In the genomic region with DNA sequence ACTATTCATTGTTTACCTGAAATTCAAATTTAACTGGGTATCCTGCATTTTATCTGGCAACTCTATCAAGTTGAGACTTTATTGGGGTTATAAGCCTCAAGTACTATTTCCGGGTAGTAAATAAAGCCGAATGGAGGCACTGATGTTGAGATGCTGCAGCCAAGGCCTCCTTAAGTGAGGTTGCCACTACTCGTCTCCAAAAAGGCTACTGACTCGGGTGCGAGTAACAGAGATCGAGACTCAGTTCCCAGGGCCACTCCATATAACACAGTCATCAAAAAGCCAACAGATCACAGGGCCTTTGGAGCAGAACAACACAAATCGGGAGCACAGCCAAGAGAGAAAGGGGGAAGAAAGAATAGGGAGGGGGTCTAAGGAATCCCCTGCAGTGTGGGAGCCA, we compare ENCODE assay signal across 8 cellular contexts. TPM values are rescaled to one million over a fixed set of nuclear protein-coding genes. Genes with fewer than 3 reads are reported as not detected.
DNase-seq lines count a peak whose midpoint lies in the region; ATAC-seq, FAIRE-seq and TF ChIP-seq lines count a peak whose summit lies in the region.

No MANE protein-coding gene starts in this region.

- H3K4me1 ChIP-seq in astrocyte (ENCODE audit: insufficient read depth, low read length) = peaks cover 17% of the 10 kb centered on the region

- no peaks in the 10 kb centered on the region for H3K27me3 ChIP-seq in astrocyte (ENCODE audit: insufficient read depth, low read length)

- DNase-seq in AG08395 (ENCODE audit: low spot score) = peak; percentile 12
- peak; percentile 39 for DNase-seq in HT-29 (ENCODE audit: low spot score)
- DNase-seq in astrocyte (ENCODE audit: low read depth) = no peak
- peak; percentile 19 for DNase-seq in iris pigment epithelial cell (ENCODE audit: low read depth)
- peak in 1 of 49 donors; percentile 29 for DNase-seq in substantia nigra (lab: John Stamatoyannopoulos, UW)
- DNase-seq in medulla oblongata (ENCODE audit: extremely low spot score) = no peak

- FAIRE-seq in astrocyte (lab: Jason Lieb, UNC) = no peak

- H3K9me3 ChIP-seq in astrocyte (ENCODE audit: insufficient read depth, low read depth, low read length) = no peaks in the 10 kb centered on the region

- H3K36me3 ChIP-seq in astrocyte (ENCODE audit: insufficient read depth, low read length) = peaks cover 28% of the 10 kb centered on the region

- ATAC-seq in HG02678 (IDR thresholded peaks at IDR 0.05; ENCODE audit: unreplicated experiment) (no peak), HG02610 (IDR thresholded peaks at IDR 0.05; ENCODE audit: unreplicated experiment) (no peak)

- H3K9ac ChIP-seq in astrocyte (ENCODE audit: low read length) = peak overlapping the region; percentile 100

- H4K20me1 ChIP-seq in astrocyte (ENCODE audit: insufficient read depth, low read length) = peaks cover 47% of the 10 kb centered on the region

- H3K36me3 Mint-ChIP-seq in astrocyte (ENCODE audit: low read depth, unreplicated experiment) = peaks cover 10% of the 10 kb centered on the region

- H3K79me2 ChIP-seq in astrocyte (ENCODE audit: insufficient read depth, low read length) = peaks cover 75% of the 10 kb centered on the region

- peak overlapping the region; percentile 94 for H3K4me2 ChIP-seq in astrocyte (ENCODE audit: low read length)

- H3K27me3 Mint-ChIP-seq in astrocyte (ENCODE audit: low read depth, unreplicated experiment) = no peaks in the 10 kb centered on the region

- H3K4me3 ChIP-seq in astrocyte (ENCODE audit: insufficient read depth, low read depth, low read length) = peak overlapping the region; percentile 99

- H3K27ac ChIP-seq in astrocyte (ENCODE audit: low read depth, low read length) (peak overlapping the region; percentile 98), substantia nigra (ENCODE audit: low read depth, low read length, poor library complexity, severe bottlenecking) (peak overlapping the region; percentile 87)

- H3K4me3 Mint-ChIP-seq in astrocyte (ENCODE audit: unreplicated experiment) = peak overlapping the region; percentile 100

- peak overlapping the region; percentile 100 for H3K27ac Mint-ChIP-seq in astrocyte (ENCODE audit: unreplicated experiment)

- H2AFZ ChIP-seq in astrocyte (ENCODE audit: low read depth, low read length) = peak overlapping the region; percentile 90

- no peaks in the 10 kb centered on the region for H3K9me3 Mint-ChIP-seq in astrocyte (ENCODE audit: unreplicated experiment)

- H3K4me1 Mint-ChIP-seq in astrocyte (ENCODE audit: low read depth, unreplicated experiment) = peaks cover 30% of the 10 kb centered on the region

- no peak for TF ChIP-seq CTCF in astrocyte (IDR thresholded peaks at IDR 0.05; ENCODE audit: insufficient read depth, low read depth, low read length)

RNA-seq across cellular contexts. Expression of gene COPA, which starts 0.5 kb away (rescaled TPM):
- total RNA-seq in HT-29 (2014; rRNA removed; shearing (Covaris generic)) = 73.9 and 74.3 TPM in 2 replicates
- total RNA-seq in astrocyte = 281 and 305 TPM in 2 replicates

RNA-seq across cellular contexts. Expression of gene NCSTN, which starts 0.7 kb away (rescaled TPM):
- 26.0 and 30.9 TPM in 2 replicates for total RNA-seq in HT-29 (2014; rRNA removed; shearing (Covaris generic))
- 171 and 187 TPM in 2 replicates for total RNA-seq in astrocyte

RNA-seq across cellular contexts. Expression of gene NHLH1, which starts 24.4 kb away (rescaled TPM):
- total RNA-seq in HT-29 (2014; rRNA removed; shearing (Covaris generic)) = not detected in 2 replicates
- total RNA-seq in astrocyte = 0.55 and 0.70 TPM in 2 replicates

RNA-seq across cellular contexts. Expression of gene PEX19, which starts 57.6 kb away (rescaled TPM):
- total RNA-seq in HT-29 (2014; rRNA removed; shearing (Covaris generic)) = 19.5 and 28.1 TPM in 2 replicates
- 59.2 and 64.2 TPM in 2 replicates for total RNA-seq in astrocyte

RNA-seq across cellular contexts. Expression of gene VANGL2, which starts 57.8 kb away (rescaled TPM):
- 1.5 and 1.6 TPM in 2 replicates for total RNA-seq in HT-29 (2014; rRNA removed; shearing (Covaris generic))
- total RNA-seq in astrocyte = 25.5 and 26.1 TPM in 2 replicates

Comparison
In these comparisons a context has a peak if more than half of its experiments do, and no peak if none do; other contexts are left out.
1. DNase-seq: peak in AG08395 (single experiment), HT-29 (single experiment) and iris pigment epithelial cell (single experiment); none in astrocyte (single experiment) and medulla oblongata (single experiment).